Comparison of ENCODE assay signal across 1 cellular context in the genomic region with DNA sequence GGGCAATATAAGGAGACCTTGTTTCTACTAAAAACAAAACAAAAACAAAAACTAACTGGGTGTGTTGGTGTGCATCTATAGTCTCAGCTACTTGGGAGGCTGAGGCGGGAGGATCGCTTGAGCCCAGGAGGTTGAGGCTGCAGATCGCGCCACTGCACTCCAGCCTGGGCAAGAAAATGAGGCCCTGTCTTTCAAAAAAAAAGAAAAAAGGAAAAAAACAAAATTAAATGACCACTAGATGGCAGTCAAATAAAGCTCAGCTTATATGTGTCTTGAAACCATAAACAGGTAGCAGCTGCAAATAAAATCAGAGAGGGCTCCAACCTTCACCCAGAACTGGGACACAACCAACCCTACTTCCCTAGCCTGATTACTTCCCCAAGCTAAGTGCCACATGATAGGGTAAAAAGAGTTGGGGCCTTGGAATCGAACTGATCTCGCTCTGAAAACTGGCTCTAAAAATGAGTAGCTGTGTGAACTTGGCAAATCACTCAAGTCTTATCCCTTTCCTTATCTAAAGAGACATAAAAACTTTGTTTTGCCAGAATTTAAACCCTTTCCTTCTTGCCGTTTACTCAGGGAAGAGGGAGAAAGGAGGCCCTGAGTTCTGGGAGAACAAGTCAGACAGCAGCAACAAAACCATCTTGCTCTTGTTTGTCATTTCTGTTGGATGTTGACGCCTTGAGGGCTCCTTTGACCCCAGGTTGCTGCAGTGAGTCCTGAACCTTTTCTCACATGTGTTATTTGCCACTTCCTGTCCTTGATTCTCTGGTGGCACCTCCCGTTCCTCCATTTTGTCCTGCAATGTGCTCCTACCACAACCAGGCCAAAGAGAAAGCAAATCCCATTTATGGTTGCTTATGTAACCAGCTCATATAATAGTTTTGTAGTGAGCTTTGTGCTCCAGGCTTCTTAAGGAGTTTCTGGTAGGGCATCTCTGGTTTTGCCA.
TF ChIP-seq lines count a peak whose summit lies in the region.

No MANE protein-coding gene starts in this region.

TF ChIP-seq in K562, 482 proteins besides CTCF, POLR2A, EP300 and RAD21 (continued from another document):
- TF ChIP-seq MAZ (CRISPR knock-in tag; conservative IDR thresholded peaks at IDR 0.05 in 1 of 2, IDR thresholded peaks at IDR 0.05 in 1 of 2): 0 out of 4 replicates have a peak, but pooled peaks of 1 of the 2 experiments have one; percentile 28
- TF ChIP-seq, protein P1, sequence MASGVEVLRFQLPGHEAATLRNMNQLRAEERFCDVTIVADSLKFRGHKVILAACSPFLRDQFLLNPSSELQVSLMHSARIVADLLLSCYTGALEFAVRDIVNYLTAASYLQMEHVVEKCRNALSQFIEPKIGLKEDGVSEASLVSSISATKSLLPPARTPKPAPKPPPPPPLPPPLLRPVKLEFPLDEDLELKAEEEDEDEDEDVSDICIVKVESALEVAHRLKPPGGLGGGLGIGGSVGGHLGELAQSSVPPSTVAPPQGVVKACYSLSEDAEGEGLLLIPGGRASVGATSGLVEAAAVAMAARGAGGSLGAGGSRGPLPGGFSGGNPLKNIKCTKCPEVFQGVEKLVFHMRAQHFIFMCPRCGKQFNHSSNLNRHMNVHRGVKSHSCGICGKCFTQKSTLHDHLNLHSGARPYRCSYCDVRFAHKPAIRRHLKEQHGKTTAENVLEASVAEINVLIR (CRISPR knock-in tag; IDR thresholded peaks at IDR 0.05): no peak
- TF ChIP-seq, protein P2, sequence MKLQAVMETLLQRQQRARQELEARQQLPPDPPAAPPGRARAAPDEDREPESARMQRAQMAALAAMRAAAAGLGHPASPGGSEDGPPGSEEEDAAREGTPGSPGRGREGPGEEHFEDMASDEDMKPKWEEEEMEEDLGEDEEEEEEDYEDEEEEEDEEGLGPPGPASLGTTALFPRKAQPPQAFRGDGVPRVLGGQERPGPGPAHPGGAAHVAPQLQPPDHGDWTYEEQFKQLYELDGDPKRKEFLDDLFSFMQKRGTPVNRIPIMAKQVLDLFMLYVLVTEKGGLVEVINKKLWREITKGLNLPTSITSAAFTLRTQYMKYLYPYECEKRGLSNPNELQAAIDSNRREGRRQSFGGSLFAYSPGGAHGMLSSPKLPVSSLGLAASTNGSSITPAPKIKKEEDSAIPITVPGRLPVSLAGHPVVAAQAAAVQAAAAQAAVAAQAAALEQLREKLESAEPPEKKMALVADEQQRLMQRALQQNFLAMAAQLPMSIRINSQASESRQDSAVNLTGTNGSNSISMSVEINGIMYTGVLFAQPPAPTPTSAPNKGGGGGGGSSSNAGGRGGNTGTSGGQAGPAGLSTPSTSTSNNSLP (IDR thresholded peaks at IDR 0.05; ENCODE audit: borderline replicate concordance, low read depth, low read length): peak; percentile 67; the same call in 1 of the 2 replicates
- TF ChIP-seq POLR2H (tag; IDR thresholded peaks at IDR 0.05; ENCODE audit: low read depth): no peak
- TF ChIP-seq RCOR1 (IDR thresholded peaks at IDR 0.05; ENCODE audit: borderline replicate concordance in 1 of 2, low read depth in 2 of 2, low read length in 2 of 2): peak in 1 of 2 experiments; percentile 3; a peak in 1 of 4 replicates
- TF ChIP-seq SRF (CRISPR knock-in tag; IDR thresholded peaks at IDR 0.05): 0 out of 4 replicates have a peak, but pooled peaks of 1 of the 2 experiments have one; percentile 33
- TF ChIP-seq RBM25 (IDR thresholded peaks at IDR 0.05; ENCODE audit: low read depth, low read length, severe bottlenecking): peak; percentile 18
- no peak for TF ChIP-seq CAMTA2 (CRISPR knock-in tag; conservative IDR thresholded peaks at IDR 0.05)
- TF ChIP-seq SMAD4 (CRISPR knock-in tag; conservative IDR thresholded peaks at IDR 0.05): 0 out of 2 replicates have a peak, but pooled peaks have one; percentile 42
- TF ChIP-seq ZFPM2 (CRISPR knock-in tag; IDR thresholded peaks at IDR 0.05): no peak
- no peak for TF ChIP-seq FIP1L1 (IDR thresholded peaks at IDR 0.05; ENCODE audit: low read depth, low read length, poor library complexity, severe bottlenecking)
